In the genomic region with DNA sequence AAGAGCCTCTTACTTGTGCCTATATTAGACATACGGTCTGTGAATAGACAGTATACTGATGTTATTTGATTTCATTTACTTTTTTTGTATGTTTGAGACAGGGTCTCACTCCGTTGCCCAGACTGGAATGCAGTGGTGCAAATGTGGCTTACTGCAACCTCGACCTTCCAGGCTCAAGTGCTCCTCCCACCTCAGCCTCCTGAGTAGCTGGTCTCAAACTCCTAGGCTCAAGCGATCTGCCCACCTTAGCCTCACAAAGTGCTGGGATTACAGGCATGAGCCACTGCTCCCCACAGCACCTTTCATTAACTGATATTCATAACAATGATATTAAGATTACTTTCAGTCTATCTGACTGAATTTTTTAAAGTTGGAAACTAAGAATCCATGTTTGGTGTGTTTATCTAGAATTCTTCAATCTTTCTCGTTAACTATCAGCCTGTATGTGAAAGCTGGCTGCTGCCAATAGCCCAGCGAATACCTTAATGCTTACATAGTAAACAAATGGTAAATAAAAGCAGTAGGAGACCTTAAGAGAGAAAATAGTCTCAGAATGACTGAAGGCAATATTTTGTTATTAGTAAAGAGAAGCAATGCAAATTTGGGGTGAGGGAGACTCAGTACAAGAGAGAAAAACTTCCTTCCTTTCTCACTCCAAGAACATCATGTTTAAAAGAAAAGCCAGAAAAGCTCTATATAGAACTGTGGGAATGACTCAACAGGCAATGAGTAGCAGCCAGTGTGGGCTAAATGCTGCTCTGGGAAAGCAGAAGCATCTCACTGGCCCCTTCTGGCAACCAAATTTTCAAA, we compare ENCODE assay signal across 8 cellular contexts.
DNase-seq lines count a peak whose midpoint lies in the region; ATAC-seq and TF ChIP-seq lines count a peak whose summit lies in the region.

No MANE protein-coding gene starts in this region.

- H3K36me3 ChIP-seq in stomach = no peaks in the 10 kb centered on the region

- 35 to 45% (median 38%) methylated on average over 6 of the region's 6 CpGs for WGBS in stomach, 5 donors

- TF ChIP-seq POLR2A in stomach (IDR thresholded peaks at IDR 0.05) = no peak

- peaks cover 33 to 57% (median 46%) of the 10 kb centered on the region in 4 donors for H3K4me1 ChIP-seq in stomach

- H3K27me3 ChIP-seq in stomach = no peaks in the 10 kb centered on the region

- peak; percentile 39 for ATAC-seq in HG03039 (IDR thresholded peaks at IDR 0.05; ENCODE audit: unreplicated experiment)
- peak; percentile 29 for ATAC-seq in activated CD8-positive, alpha-beta T cell treated with anti-CD3 and anti-CD28 coated beads for 36 hours
- ATAC-seq in left ventricle myocardium superior = peak; percentile 55
- no peak for ATAC-seq in GM21423 (IDR thresholded peaks at IDR 0.05; ENCODE audit: unreplicated experiment)
- ATAC-seq in GM21390 (IDR thresholded peaks at IDR 0.05; ENCODE audit: unreplicated experiment) = no peak

- H3K27ac ChIP-seq in stomach = peak overlapping the region in 4 of 5 donors; percentile 8 to 75 (median 68)

- no peaks in the 10 kb centered on the region for H3K9me3 Mint-ChIP-seq in activated CD8-positive, alpha-beta T cell treated with anti-CD3 and anti-CD28 coated beads for 36 hours

- POLR2A ChIA-PET in activated CD8-positive, alpha-beta T cell treated with anti-CD3 and anti-CD28 coated beads for 36 hours (lab: Charles Lee) = interaction anchor here (0.9 to 1.3 kb wide), 2 partner anchors 10 to 72 kb away, joined by 4 to 6 read pairs; no protein-coding TSS in a partner anchor

- peak overlapping the region; percentile 74 for H3K4me3 Mint-ChIP-seq in activated CD8-positive, alpha-beta T cell treated with anti-CD3 and anti-CD28 coated beads for 36 hours

- intact Hi-C loops in activated CD8-positive, alpha-beta T cell treated with anti-CD3 and anti-CD28 coated beads for 36 hours (cut with micrococcal nuclease) = loop anchor here (5.0 kb wide), 1 partner anchor 103 kb away; the partner anchor contains the start of gene MRTFA
- intact Hi-C loops in left ventricle myocardium superior (cut with micrococcal nuclease) (no loop called here), stomach (cut with DNase I; ENCODE audit: low total_unique reads) (no loop called here)

- H3K4me1 Mint-ChIP-seq in activated CD8-positive, alpha-beta T cell treated with anti-CD3 and anti-CD28 coated beads for 36 hours (ENCODE audit: low read depth) = peaks cover 59% of the 10 kb centered on the region

- CTCF ChIA-PET in activated CD8-positive, alpha-beta T cell treated with anti-CD3 and anti-CD28 coated beads for 36 hours (lab: Charles Lee) = interaction anchor here (0.7 to 3.4 kb wide), 11 partner anchors 10 to 325 kb away, joined by 3 to 27 read pairs (median 5); no protein-coding TSS in a partner anchor

- H3K27ac Mint-ChIP-seq in activated CD8-positive, alpha-beta T cell treated with anti-CD3 and anti-CD28 coated beads for 36 hours = peak overlapping the region; percentile 83

- DNase-seq in Ammon's horn (ENCODE audit: low spot score) (peak; percentile 62), left ventricle myocardium superior (no peak), stomach (no peak), mesenteric fat pad (ENCODE audit: low spot score) (no peak)
- DNase-seq in activated CD8-positive, alpha-beta T cell treated with anti-CD3 and anti-CD28 coated beads for 36 hours = peak; percentile 20

- no peak for TF ChIP-seq EP300 in stomach (IDR thresholded peaks at IDR 0.05)

- no peak for TF ChIP-seq CTCF in activated CD8-positive, alpha-beta T cell treated with anti-CD3 and anti-CD28 coated beads for 36 hours (IDR thresholded peaks at IDR 0.05)
- TF ChIP-seq CTCF in stomach (IDR thresholded peaks at IDR 0.05) = no peak

- no peak overlapping the region for H3K4me3 ChIP-seq in stomach

- peaks cover 2% of the 10 kb centered on the region for H3K36me3 Mint-ChIP-seq in activated CD8-positive, alpha-beta T cell treated with anti-CD3 and anti-CD28 coated beads for 36 hours (ENCODE audit: low read depth)

- no peaks in the 10 kb centered on the region for H3K9me3 ChIP-seq in stomach

- H3K27me3 Mint-ChIP-seq in activated CD8-positive, alpha-beta T cell treated with anti-CD3 and anti-CD28 coated beads for 36 hours = no peaks in the 10 kb centered on the region

Comparison
In these comparisons a context has a peak if more than half of its experiments do, and no peak if none do; other contexts are left out.
1. DNase-seq: peak in Ammon's horn (single experiment) and activated CD8-positive, alpha-beta T cell treated with anti-CD3 and anti-CD28 coated beads for 36 hours (single experiment); none in left ventricle myocardium superior (single experiment), stomach (single experiment) and mesenteric fat pad (single experiment).
2. ATAC-seq: peak in HG03039 (single experiment), activated CD8-positive, alpha-beta T cell treated with anti-CD3 and anti-CD28 coated beads for 36 hours (single experiment) and left ventricle myocardium superior (single experiment); none in GM21423 (single experiment) and GM21390 (single experiment).